ENCODE assay signal across 11 cellular contexts in the genomic region with DNA sequence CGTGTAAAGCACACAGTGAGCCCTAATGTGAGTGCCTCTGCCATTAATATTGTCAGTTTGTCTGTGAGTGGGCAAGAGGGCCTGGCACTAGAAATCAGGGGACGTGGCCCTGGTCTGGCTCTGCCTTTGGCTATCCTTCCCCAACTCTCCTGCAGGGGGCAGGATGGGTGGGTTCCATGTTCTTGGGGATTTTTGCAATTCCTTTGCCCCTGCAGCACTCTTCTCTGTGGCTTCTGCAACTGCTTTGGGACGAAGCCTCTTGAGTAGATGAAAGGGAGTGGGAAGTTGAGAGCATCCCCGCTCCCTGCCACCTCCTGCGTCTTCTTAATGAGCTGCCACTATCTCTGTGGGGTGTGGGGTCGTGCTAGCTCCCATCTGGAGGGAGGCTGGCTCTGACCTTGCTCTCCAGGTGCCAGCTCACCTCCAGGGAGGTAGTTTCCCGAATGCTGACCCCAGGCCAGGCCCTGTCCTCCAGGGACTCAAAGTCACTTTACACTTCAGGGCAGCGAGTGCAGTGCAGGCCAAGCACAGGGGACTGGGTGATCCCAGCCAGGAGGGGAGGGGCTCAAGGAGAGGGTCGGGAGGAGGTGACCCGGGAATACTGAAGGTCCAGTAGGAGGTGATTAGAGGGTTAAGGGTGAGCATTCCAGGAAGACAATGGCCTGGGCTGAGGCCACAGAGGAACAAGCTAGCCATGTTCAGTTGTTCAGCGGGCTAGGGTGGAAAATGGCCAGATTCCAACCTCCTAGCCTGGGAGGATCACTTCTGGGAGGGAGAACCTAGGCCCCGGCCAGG.
A peak's percentile ranks its signal among the peaks of the same experiment; 100 is the strongest.
DNase-seq lines count a peak whose midpoint lies in the region; ATAC-seq, FAIRE-seq and TF ChIP-seq lines count a peak whose summit lies in the region.
"Had no signal": no experiment of that assay in that cellular context is flagged by ENCODE, and none has a peak within 500 bp of the region (broad histone marks: within the 10 kb centered on the region; RNA-seq: fewer than 3 reads in every experiment).

No MANE protein-coding gene starts in this region.

- TF ChIP-seq POLR2A in endothelial cell of umbilical vein (IDR thresholded peaks at IDR 0.05; ENCODE audit: low read depth, low read length), result no peak
- no peak for TF ChIP-seq POLR2A in uterus (IDR thresholded peaks at IDR 0.05)

- H3K4me1 ChIP-seq in endothelial cell of umbilical vein (ENCODE audit: control insufficient read depth, extremely low read depth, insufficient read depth, low read length) (no peaks in the 10 kb centered on the region), upper lobe of right lung (no peaks in the 10 kb centered on the region), uterus (no peaks in the 10 kb centered on the region)

- POLR2A ChIA-PET in endothelial cell of umbilical vein (lab: Charles Lee), result no interaction called here

- CTCF ChIA-PET in endothelial cell of umbilical vein (lab: Charles Lee), result interaction anchor here (0.9 to 6.5 kb wide), 23 partner anchors 8 to 731 kb away, joined by 3 to 132 read pairs (median 6); a partner anchor contains a TSS

- no peaks in the 10 kb centered on the region for H3K9me1 ChIP-seq in endothelial cell of umbilical vein (replicated peaks; ENCODE audit: control insufficient read depth, extremely low read depth, insufficient read depth, low read length)

- H3K27me3 ChIP-seq in endothelial cell of umbilical vein (ENCODE audit: control insufficient read depth in 2 of 2, insufficient read depth in 2 of 2, low read length in 2 of 2), result no peaks in the 10 kb centered on the region
- no peaks in the 10 kb centered on the region for H3K27me3 ChIP-seq in upper lobe of right lung
- H3K27me3 ChIP-seq in uterus, result no peaks in the 10 kb centered on the region

- H2AFZ ChIP-seq in endothelial cell of umbilical vein (ENCODE audit: low read depth, low read length), result no peak overlapping the region

- no peak overlapping the region for H3K4me2 ChIP-seq in endothelial cell of umbilical vein (ENCODE audit: insufficient read depth, low read length)

- TF ChIP-seq CTCF in endothelial cell of umbilical vein (IDR thresholded peaks at IDR 0.05; ENCODE audit: extremely low read depth in 1 of 2, insufficient read depth in 1 of 2, low read depth in 1 of 2, low read length in 2 of 2) (peak; percentile 53 to 65), upper lobe of right lung (IDR thresholded peaks at IDR 0.05) (peak; percentile 19), uterus (IDR thresholded peaks at IDR 0.05) (no peak)

- H3K9me3 ChIP-seq in endothelial cell of umbilical vein (replicated peaks; ENCODE audit: control insufficient read depth, insufficient read depth, low read length), result no peaks in the 10 kb centered on the region
- peaks cover 7% of the 10 kb centered on the region for H3K9me3 ChIP-seq in upper lobe of right lung
- no peaks in the 10 kb centered on the region for H3K9me3 ChIP-seq in uterus

- FAIRE-seq in endothelial cell of umbilical vein (lab: Jason Lieb, UNC), result no peak

- intact Hi-C loops in endothelial cell of umbilical vein (cut with micrococcal nuclease), result loop anchor here (2.0 kb wide), 2 partner anchors 708 to 718 kb away; no protein-coding TSS in a partner anchor
- intact Hi-C loops in upper lobe of right lung (cut with DNase I), result no loop called here
- intact Hi-C loops in uterus (cut with DNase I; ENCODE audit: low total_unique reads), result no loop called here

- no peak for ATAC-seq in upper lobe of right lung
- ATAC-seq in GM18873 (IDR thresholded peaks at IDR 0.05; ENCODE audit: low FRiP score, unreplicated experiment), result no peak

- H4K20me1 ChIP-seq in endothelial cell of umbilical vein (replicated peaks; ENCODE audit: control insufficient read depth, extremely low read depth, insufficient read depth, low read length), result no peaks in the 10 kb centered on the region

- H3K36me3 ChIP-seq in endothelial cell of umbilical vein (ENCODE audit: control insufficient read depth in 2 of 2, extremely low read depth in 1 of 2, insufficient read depth in 2 of 2, low read length in 2 of 2) (no peaks in the 10 kb centered on the region), upper lobe of right lung (no peaks in the 10 kb centered on the region), uterus (no peaks in the 10 kb centered on the region)

- H3K79me2 ChIP-seq in endothelial cell of umbilical vein (ENCODE audit: control insufficient read depth, insufficient read depth, low read length), result no peaks in the 10 kb centered on the region

- peak; percentile 37 for DNase-seq in stimulated activated CD4-positive, alpha-beta T cell treated with anti-CD3 and anti-CD28 coated beads, Interleukin-15, amount 100 ng/mL, for 24 hours
- no peak for DNase-seq in stimulated activated CD4-positive, alpha-beta T cell treated with anti-CD3 and anti-CD28 coated beads, Interleukin-12 subunit alpha, Interleukin-12 subunit beta, amount 100 ng/mL, for 4 hours
- DNase-seq in NCI-H69 (lab: John Stamatoyannopoulos, UW), result peak; percentile 4
- peak; percentile 11 for DNase-seq in endothelial cell of umbilical vein (ENCODE audit: low read depth, low spot score)
- no peak for DNase-seq in upper lobe of right lung
- DNase-seq in H4 (ENCODE audit: low spot score), result no peak
- DNase-seq in uterus, result no peak
- DNase-seq: amygdala, NCI-H1105, T-helper 2 cell had no signal

- dilution Hi-C loops in endothelial cell of umbilical vein (cut with MboI; ENCODE audit: extremely low pct_ligation_motif_present, low sequenced_read_pairs), result no loop called here

- no peak overlapping the region for H3K4me3 ChIP-seq in endothelial cell of umbilical vein (replicated peaks in 1 of 3; ENCODE audit: insufficient read depth in 1 of 3, low read depth in 1 of 3, low read length in 3 of 3)
- H3K4me3 ChIP-seq in upper lobe of right lung, result no peak overlapping the region
- no peak overlapping the region for H3K4me3 ChIP-seq in uterus

- BruUV-seq in endothelial cell of umbilical vein (replicated peaks; lab: Mats Ljungman, UMichigan), result no TSS peak

- H3K27ac ChIP-seq in endothelial cell of umbilical vein (ENCODE audit: insufficient read depth, low read depth, low read length) (no peak overlapping the region), upper lobe of right lung (no peak overlapping the region), uterus (no peak overlapping the region)

- no peak overlapping the region for H3K9ac ChIP-seq in endothelial cell of umbilical vein (replicated peaks; ENCODE audit: extremely low read depth, insufficient read depth, low read length)

TF ChIP-seq in endothelial cell of umbilical vein, 7 proteins besides CTCF, POLR2A, EP300 and RAD21:
- TF ChIP-seq FOS (IDR thresholded peaks at IDR 0.05; ENCODE audit: borderline replicate concordance, insufficient read depth, low read length), result no peak
- TF ChIP-seq EZH2 (IDR thresholded peaks at IDR 0.05; ENCODE audit: borderline replicate concordance, low read depth, low read length, severe bottlenecking), result no peak
- TF ChIP-seq POLR2AphosphoS5 (IDR thresholded peaks at IDR 0.05; ENCODE audit: insufficient read depth, low read depth, low read length), result no peak
- no peak for TF ChIP-seq MYC (IDR thresholded peaks at IDR 0.05; ENCODE audit: low read depth, low read length)
- TF ChIP-seq JUN (IDR thresholded peaks at IDR 0.05; ENCODE audit: borderline replicate concordance, insufficient read depth, insufficient read length, low read depth), result no peak
- TF ChIP-seq GATA2 (IDR thresholded peaks at IDR 0.05; ENCODE audit: insufficient read depth, insufficient read length, low read depth, low read length), result no peak
- TF ChIP-seq, protein P1, sequence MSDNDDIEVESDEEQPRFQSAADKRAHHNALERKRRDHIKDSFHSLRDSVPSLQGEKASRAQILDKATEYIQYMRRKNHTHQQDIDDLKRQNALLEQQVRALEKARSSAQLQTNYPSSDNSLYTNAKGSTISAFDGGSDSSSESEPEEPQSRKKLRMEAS (IDR thresholded peaks at IDR 0.05; ENCODE audit: insufficient read depth, insufficient read length), result no peak

Comparison
In these comparisons a context has a peak if more than half of its experiments do, and no peak if none do; other contexts are left out.
1. DNase-seq: peak in stimulated activated CD4-positive, alpha-beta T cell treated with anti-CD3 and anti-CD28 coated beads, Interleukin-15, amount 100 ng/mL, for 24 hours (single experiment), NCI-H69 (single experiment) and endothelial cell of umbilical vein (single experiment); none in stimulated activated CD4-positive, alpha-beta T cell treated with anti-CD3 and anti-CD28 coated beads, Interleukin-12 subunit alpha, Interleukin-12 subunit beta, amount 100 ng/mL, for 4 hours (single experiment), upper lobe of right lung (single experiment), H4 (single experiment) and uterus (0 of 2).
2. CTCF ChIP-seq: peak in endothelial cell of umbilical vein (2 of 2) and upper lobe of right lung (single experiment); none in uterus (0 of 4).